Comparison of ENCODE assay signal across 12 cellular contexts in genomic region chr12:52029686-52030085, GRCh38. TPM values are rescaled to one million over a fixed set of nuclear protein-coding genes. Genes with fewer than 3 reads are reported as not detected.
DNase-seq lines count a peak whose midpoint lies in the region; ATAC-seq, FAIRE-seq and TF ChIP-seq lines count a peak whose summit lies in the region.
"Had no signal": no experiment of that assay in that cellular context is flagged by ENCODE, and none has a peak within 500 bp of the region (broad histone marks: within the 10 kb centered on the region; RNA-seq: fewer than 3 reads in every experiment).

No MANE protein-coding gene starts in this region.

- H3K79me2 ChIP-seq in GM23248 (ENCODE audit: insufficient read depth): no peaks in the 10 kb centered on the region
- no peaks in the 10 kb centered on the region for H3K79me2 ChIP-seq in K562 (ENCODE audit: control insufficient read depth, insufficient read depth, low read length)
- no peaks in the 10 kb centered on the region for H3K79me2 ChIP-seq in osteoblast (ENCODE audit: insufficient read depth, low read length)

- intact Hi-C loops in K562 (cut with micrococcal nuclease) (no loop called here), natural killer cell (cut with micrococcal nuclease) (no loop called here)
- intact Hi-C loops in naive thymus-derived CD4-positive, alpha-beta T cell (cut with micrococcal nuclease): loop anchor here (10.0 kb wide), 2 partner anchors 215 to 975 kb away; partner anchors contain the start of gene EIF4B (in 1 of the 2)

- H2AFZ ChIP-seq in GM23248 (no peak overlapping the region), K562 (ENCODE audit: low read depth, low read length) (no peak overlapping the region), osteoblast (ENCODE audit: low read length) (no peak overlapping the region)

- H3K9me3 ChIP-seq in GM23248 (ENCODE audit: low read depth) (no peaks in the 10 kb centered on the region), K562 (replicated peaks; ENCODE audit: control insufficient read depth, insufficient read depth, low read depth, low read length) (no peaks in the 10 kb centered on the region), osteoblast (ENCODE audit: low read depth, low read length) (no peaks in the 10 kb centered on the region)
- no peaks in the 10 kb centered on the region for H3K9me3 ChIP-seq in naive thymus-derived CD4-positive, alpha-beta T cell (ENCODE audit: control insufficient read depth in 2 of 3, low read length in 3 of 3)
- H3K9me3 ChIP-seq: ovary had no signal

- H3K4me3 Mint-ChIP-seq in nephron progenitor cell (peak overlapping the region; percentile 60), natural killer cell (no peak overlapping the region)
- H3K4me3 Mint-ChIP-seq in naive thymus-derived CD4-positive, alpha-beta T cell: no peak overlapping the region
- H3K4me3 Mint-ChIP-seq: activated CD4-positive, alpha-beta T cell treated with anti-CD3 and anti-CD28 coated beads, Interleukin-2, amount 10 ng/mL, durations not matched to agents 7 days and 5 days had no signal

- H3K4me1 ChIP-seq in GM23248 (ENCODE audit: insufficient read depth) (peaks cover 17% of the 10 kb centered on the region), K562 (replicated peaks in 1 of 2; ENCODE audit: control insufficient read depth in 2 of 2, insufficient read depth in 2 of 2, low read length in 2 of 2) (peaks cover 14 to 18% of the 10 kb centered on the region in 2 experiments; a peak in 3 of 5 replicates), osteoblast (ENCODE audit: insufficient read depth, low read length) (peaks cover 20% of the 10 kb centered on the region)
- H3K4me1 ChIP-seq in naive thymus-derived CD4-positive, alpha-beta T cell (ENCODE audit: control insufficient read depth in 2 of 2, insufficient read depth in 2 of 2, low read length in 2 of 2): peaks cover 16 to 17% of the 10 kb centered on the region in 2 donors

- no peak for FAIRE-seq in K562 (lab: Jason Lieb, UNC)
- FAIRE-seq: GM12892 had no signal

- no peak overlapping the region for H3K27ac ChIP-seq in GM23248
- no peak overlapping the region for H3K27ac ChIP-seq in K562 (ENCODE audit: extremely low read depth, low read depth, low read length)
- H3K27ac ChIP-seq in naive thymus-derived CD4-positive, alpha-beta T cell (ENCODE audit: low read depth, low read length): no peak overlapping the region
- no peak overlapping the region for H3K27ac ChIP-seq in osteoblast (ENCODE audit: low read depth, low read length)
- H3K27ac ChIP-seq: ovary had no signal

- BruUV-seq in K562 (replicated peaks; lab: Mats Ljungman, UMichigan): no TSS peak

- peak; percentile 57 for DNase-seq in GM23248
- peak; percentile 95 for DNase-seq in NCI-H2171 (lab: John Stamatoyannopoulos, UW)
- peak in 2 of 4 experiments; percentile 55 for DNase-seq in K562 (ENCODE audit: extremely low read depth in 1 of 4, low spot score in 3 of 4)
- DNase-seq in nephron progenitor cell: peak; percentile 79
- DNase-seq in natural killer cell: no peak
- DNase-seq in naive thymus-derived CD4-positive, alpha-beta T cell: no peak
- no peak for DNase-seq in osteoblast (ENCODE audit: insufficient read length, low spot score, missing footprints)
- DNase-seq: activated CD4-positive, alpha-beta T cell treated with anti-CD3 and anti-CD28 coated beads, Interleukin-2, amount 10 ng/mL, durations not matched to agents 7 days and 5 days; ovary had no signal

- no peaks in the 10 kb centered on the region for H3K9me2 ChIP-seq in GM23248 (ENCODE audit: insufficient read depth)

- TF ChIP-seq RAD21 in K562 (CRISPR knock-in tag; conservative IDR thresholded peaks at IDR 0.05 in 1 of 2, IDR thresholded peaks at IDR 0.05 in 1 of 2): no peak

- H3K36me3 ChIP-seq in GM23248 (ENCODE audit: low read depth) (no peaks in the 10 kb centered on the region), K562 (ENCODE audit: control insufficient read depth, insufficient read depth, low read length) (no peaks in the 10 kb centered on the region), osteoblast (ENCODE audit: insufficient read depth, low read length) (no peaks in the 10 kb centered on the region)
- H3K36me3 ChIP-seq in naive thymus-derived CD4-positive, alpha-beta T cell (ENCODE audit: control insufficient read depth in 2 of 3, insufficient read depth in 3 of 3, low read length in 3 of 3): no peaks in the 10 kb centered on the region
- H3K36me3 ChIP-seq: ovary had no signal

- in situ Hi-C loops in GM23248 (cut with MboI): no loop called here
- in situ Hi-C loops in K562 (cut with MboI): loop anchor here (5.0 kb wide), 2 partner anchors 53 to 93 kb away; no protein-coding TSS in a partner anchor

- ATAC-seq in K562: peak; percentile 18
- ATAC-seq in natural killer cell: no peak
- no peak for ATAC-seq in naive thymus-derived CD4-positive, alpha-beta T cell
- no peak for ATAC-seq in GM21619 (IDR thresholded peaks at IDR 0.05; ENCODE audit: unreplicated experiment)

- peaks cover 22% of the 10 kb centered on the region for H3K27me3 Mint-ChIP-seq in nephron progenitor cell (ENCODE audit: low read depth, poor library complexity)
- H3K27me3 Mint-ChIP-seq in natural killer cell (ENCODE audit: low read depth in 2 of 2): peaks cover 0 to 2% of the 10 kb centered on the region in 2 donors
- peaks cover 0 to 10% (median 0%) of the 10 kb centered on the region in 5 donors for H3K27me3 Mint-ChIP-seq in naive thymus-derived CD4-positive, alpha-beta T cell

- H3K9me1 ChIP-seq in K562 (ENCODE audit: control insufficient read depth, insufficient read depth, low read length): no peaks in the 10 kb centered on the region

- H3K27me3 ChIP-seq in GM23248 (replicated peaks; ENCODE audit: insufficient read depth): no peaks in the 10 kb centered on the region
- peaks cover 0 to 23% of the 10 kb centered on the region in 2 experiments; a peak in 3 of 5 replicates for H3K27me3 ChIP-seq in K562 (ENCODE audit: control insufficient read depth in 2 of 2, insufficient read depth in 2 of 2, low read length in 2 of 2)
- H3K27me3 ChIP-seq in naive thymus-derived CD4-positive, alpha-beta T cell (ENCODE audit: control insufficient read depth in 2 of 2, insufficient read depth in 2 of 2, low read length in 2 of 2): no peaks in the 10 kb centered on the region
- H3K27me3 ChIP-seq in osteoblast (ENCODE audit: insufficient read depth, low read length): no peaks in the 10 kb centered on the region
- H3K27me3 ChIP-seq: ovary had no signal

- CTCF ChIA-PET in K562 (lab: Yijun Ruan, JAX; ENCODE audit: low intra/inter-chr PET ratio): no interaction called here
- CTCF ChIA-PET in naive thymus-derived CD4-positive, alpha-beta T cell (lab: Charles Lee): interaction anchor here (0.9 to 14.8 kb wide), 3 partner anchors 34 to 48 kb away, joined by 3 to 457 read pairs (median 4); partner anchors contain the start of genes ATG101 and SMIM41

- H3F3A ChIP-seq in GM23248 (ENCODE audit: insufficient read depth): peaks cover 10% of the 10 kb centered on the region

- TF ChIP-seq CTCF in K562 (IDR thresholded peaks at IDR 0.05 in 2 of 3, conservative IDR thresholded peaks at IDR 0.05 in 1 of 3; ENCODE audit: insufficient read depth in 2 of 3, low read depth in 1 of 3, low read length in 3 of 3) (no peak), nephron progenitor cell (IDR thresholded peaks at IDR 0.05) (no peak), natural killer cell (IDR thresholded peaks at IDR 0.05) (no peak), osteoblast (IDR thresholded peaks at IDR 0.05; ENCODE audit: extremely low read depth, low read depth, low read length) (no peak)

- no peak for TF ChIP-seq POLR2A in K562 (conservative IDR thresholded peaks at IDR 0.05)

- H3K27ac Mint-ChIP-seq in nephron progenitor cell (peak overlapping the region; percentile 96), natural killer cell (no peak overlapping the region)
- peak overlapping the region in 2 of 9 donors; percentile 22 to 56 for H3K27ac Mint-ChIP-seq in naive thymus-derived CD4-positive, alpha-beta T cell
- H3K27ac Mint-ChIP-seq: activated CD4-positive, alpha-beta T cell treated with anti-CD3 and anti-CD28 coated beads, Interleukin-2, amount 10 ng/mL, durations not matched to agents 7 days and 5 days had no signal

- H3K36me3 Mint-ChIP-seq in nephron progenitor cell (ENCODE audit: low read depth) (no peaks in the 10 kb centered on the region), natural killer cell (no peaks in the 10 kb centered on the region)
- peaks cover 0 to under 1% (median 0%) of the 10 kb centered on the region in 5 donors for H3K36me3 Mint-ChIP-seq in naive thymus-derived CD4-positive, alpha-beta T cell

- POLR2A ChIA-PET in K562 (lab: Yijun Ruan, JAX): interaction anchor here (0.6 to 1.4 kb wide), 2 partner anchors 11 to 158 kb away, joined by 3 to 5 read pairs; no protein-coding TSS in a partner anchor
- POLR2A ChIA-PET in naive thymus-derived CD4-positive, alpha-beta T cell (lab: Charles Lee): interaction anchor here (0.9 to 1.4 kb wide), 2 partner anchors 31 to 40 kb away, joined by 3 to 4 read pairs; partner anchors contain the start of gene ATG101

- H3K4me2 ChIP-seq in GM23248 (ENCODE audit: unreplicated experiment): no peak overlapping the region
- no peak overlapping the region for H3K4me2 ChIP-seq in K562 (ENCODE audit: insufficient read depth, low read length)
- no peak overlapping the region for H3K4me2 ChIP-seq in osteoblast (ENCODE audit: insufficient read depth, low read length)

- H4K20me1 ChIP-seq in GM23248 (ENCODE audit: insufficient read depth) (no peaks in the 10 kb centered on the region), K562 (replicated peaks; ENCODE audit: control insufficient read depth, insufficient read depth, low read length) (no peaks in the 10 kb centered on the region), osteoblast (ENCODE audit: insufficient read depth, low read length) (no peaks in the 10 kb centered on the region)

- 75 to 79% methylated on average over 4 of the region's 4 CpGs for WGBS in GM23248 (ENCODE audit: low coverage in 1 of 2, low lambda C conversion rate in 2 of 2, missing lambda C conversion rate in 2 of 2), 2 experiments
- 3% methylated on average over 4 of the region's 4 CpGs for WGBS in K562 (ENCODE audit: insufficient coverage, low coverage, missing lambda C conversion rate)

- H3K9me3 Mint-ChIP-seq in nephron progenitor cell: no peaks in the 10 kb centered on the region
- H3K9me3 Mint-ChIP-seq in natural killer cell: no peaks in the 10 kb centered on the region
- H3K9me3 Mint-ChIP-seq in naive thymus-derived CD4-positive, alpha-beta T cell: no peaks in the 10 kb centered on the region
- H3K9me3 Mint-ChIP-seq: activated CD4-positive, alpha-beta T cell treated with anti-CD3 and anti-CD28 coated beads, Interleukin-2, amount 10 ng/mL, durations not matched to agents 7 days and 5 days had no signal

- H3K9ac ChIP-seq in GM23248 (no peak overlapping the region), K562 (ENCODE audit: insufficient read depth in 1 of 2, low read depth in 2 of 2, low read length in 2 of 2) (0 out of 4 replicates have a peak overlapping the region, but pooled peaks of 1 of the 2 experiments have one; percentile 14)

- H3K4me3 ChIP-seq in GM23248 (no peak overlapping the region), K562 (no peak overlapping the region), osteoblast (ENCODE audit: insufficient read depth, low read length) (no peak overlapping the region)
- H3K4me3 ChIP-seq in naive thymus-derived CD4-positive, alpha-beta T cell (ENCODE audit: low read length): no peak overlapping the region
- H3K4me3 ChIP-seq: ovary had no signal

- TF ChIP-seq EP300 in K562 (IDR thresholded peaks at IDR 0.05; ENCODE audit: low read length): no peak

- H3K4me1 Mint-ChIP-seq in nephron progenitor cell (peaks cover 73% of the 10 kb centered on the region), natural killer cell (peaks cover 19 to 37% of the 10 kb centered on the region in 2 donors)
- H3K4me1 Mint-ChIP-seq in naive thymus-derived CD4-positive, alpha-beta T cell: peaks cover 23 to 41% (median 40%) of the 10 kb centered on the region in 7 donors

RNA-seq across cellular contexts. Expression of gene NR4A1, which starts 21.6 kb away (rescaled TPM):
- 12.5 and 13.1 TPM in 2 replicates for total RNA-seq in GM23248 (2014; rRNA removed; shearing (Covaris generic))
- 10.2 and 11.1 TPM in 2 replicates for polyA plus RNA-seq in GM23248 (2016; fragmentation: Nextera tagmentation; extraction: Ambion mirVana)
- total RNA-seq in K562 (2011; cell fraction: chromatin; rRNA removed; ENCODE audit: low replicate concordance): 5.4 and 21.5 TPM in 2 replicates
- 6.6 and 15.5 TPM in 2 replicates for total RNA-seq in K562 (2011; cell fraction: nucleolus; rRNA removed)
- 6.7 and 7.1 TPM in 2 replicates for total RNA-seq in K562 (2011; cell fraction: nucleoplasm; rRNA removed)
- 2.0 and 2.2 TPM in 2 replicates for total RNA-seq in K562 (2014; rRNA removed)
- total RNA-seq in K562 (2014; rRNA removed; fragmentation: Illumina TruSeq; extraction: Trizol): 0.47 and 0.86 TPM in 2 replicates
- 0.07 and 0.34 TPM in 2 replicates for total RNA-seq in K562 (2015; rRNA removed; fragmentation: Illumina TruSeq; extraction: Trizol)
- total RNA-seq in K562 (2021): 4.4 and 4.7 TPM in 2 replicates
- 2.0 and 3.2 TPM in 2 replicates for polyA plus RNA-seq in K562 (2011; rRNA removed)
- polyA plus RNA-seq in K562 (2011; cell fraction: cytosol; rRNA removed): 3.2 and 7.1 TPM in 2 replicates
- polyA plus RNA-seq in K562 (2011; cell fraction: nucleus; rRNA removed): 6.6 and 13.3 TPM in 2 replicates
- 3.6 and 4.4 TPM in 2 replicates for polyA plus RNA-seq in K562 (2012)
- polyA plus RNA-seq in K562 (2014; fragmentation: Illumina TruSeq; extraction: Trizol): 1.7 and 2.4 TPM in 2 replicates
- under 1 TPM in 1 of 2 experiments, not detected in 1; 0.08 TPM for polyA plus RNA-seq in K562 (2014; fragmentation: Nextera tagmentation; extraction: Ambion mirVana)
- polyA plus RNA-seq in K562 (2014; rRNA removed): 1.7 and 2.7 TPM in 2 replicates
- polyA minus RNA-seq in K562 (2011; rRNA and poly(A)+ RNA removed): 0.72 and 0.95 TPM in 2 replicates
- polyA minus RNA-seq in K562 (2011; cell fraction: cytosol; rRNA and poly(A)+ RNA removed): 3.7 and 7.6 TPM in 2 replicates
- polyA minus RNA-seq in K562 (2011; cell fraction: nucleus; rRNA and poly(A)+ RNA removed): 2.8 and 3.4 TPM in 2 replicates
- 100 to 1,000 TPM in 1 of 3 donors, 10 to 100 TPM in 2; 72.5 to 177 (median 96.7) TPM for total RNA-seq in natural killer cell
- total RNA-seq in naive thymus-derived CD4-positive, alpha-beta T cell: 100 to 1,000 TPM in 2 of 5 experiments, 1 to 10 TPM in 1, under 1 TPM in 2; 0.89 to 279 (median 7.1) TPM
- 1 to 10 TPM in 1 of 2 donors, under 1 TPM in 1; 0.28 to 1.1 TPM for polyA plus RNA-seq in naive thymus-derived CD4-positive, alpha-beta T cell
- total RNA-seq in osteoblast: 3.3 and 3.5 TPM in 2 replicates

RNA-seq across cellular contexts. Expression of gene TAMALIN, which starts 22.9 kb away (rescaled TPM):
- 2.2 and 5.9 TPM in 2 replicates for total RNA-seq in GM23248 (2014; rRNA removed; shearing (Covaris generic))
- polyA plus RNA-seq in GM23248 (2016; fragmentation: Nextera tagmentation; extraction: Ambion mirVana) (not detected in 2 replicates), K562 (2011; rRNA removed) (0.74 and 1.1 TPM in 2 replicates), K562 (2014; fragmentation: Illumina TruSeq; extraction: Trizol) (0.65 and 1.1 TPM in 2 replicates), K562 (2014; fragmentation: Nextera tagmentation; extraction: Ambion mirVana) (not detected), K562 (2014; rRNA removed) (1.2 and 1.5 TPM in 2 replicates)
- 3.2 and 11.3 TPM in 2 replicates for total RNA-seq in K562 (2011; cell fraction: chromatin; rRNA removed; ENCODE audit: low replicate concordance)
- total RNA-seq in K562 (2011; cell fraction: nucleolus; rRNA removed): 5.7 and 10.0 TPM in 2 replicates
- total RNA-seq in K562 (2011; cell fraction: nucleoplasm; rRNA removed): 3.2 and 3.4 TPM in 2 replicates
- total RNA-seq in K562 (2014; rRNA removed) (0.82 and 1.5 TPM in 2 replicates), K562 (2014; rRNA removed; fragmentation: Illumina TruSeq; extraction: Trizol) (0.70 and 1.3 TPM in 2 replicates), K562 (2015; rRNA removed; fragmentation: Illumina TruSeq; extraction: Trizol) (2.2 and 3.2 TPM in 2 replicates), K562 (2021) (1.3 and 1.5 TPM in 2 replicates), natural killer cell (100 to 1,000 TPM; 403 to 663 (median 424) TPM), osteoblast (4.7 and 6.5 TPM in 2 replicates)
- 0.46 and 1.4 TPM in 2 replicates for polyA plus RNA-seq in K562 (2011; cell fraction: cytosol; rRNA removed)
- 2.5 and 2.6 TPM in 2 replicates for polyA plus RNA-seq in K562 (2011; cell fraction: nucleus; rRNA removed)
- polyA plus RNA-seq in K562 (2012): 4.8 and 8.3 TPM in 2 replicates
- polyA minus RNA-seq in K562 (2011; rRNA and poly(A)+ RNA removed): 0.96 and 1.2 TPM in 2 replicates
- polyA minus RNA-seq in K562 (2011; cell fraction: cytosol; rRNA and poly(A)+ RNA removed): 6.1 TPM in 1 of 2 replicates, not detected in the other
- 1.8 and 2.4 TPM in 2 replicates for polyA minus RNA-seq in K562 (2011; cell fraction: nucleus; rRNA and poly(A)+ RNA removed)
- total RNA-seq in naive thymus-derived CD4-positive, alpha-beta T cell: 100 to 1,000 TPM in 2 of 5 experiments, 10 to 100 TPM in 2, 1 to 10 TPM in 1; 5.6 to 501 (median 33.7) TPM
- polyA plus RNA-seq in naive thymus-derived CD4-positive, alpha-beta T cell: 1 to 10 TPM; 1.1 to 1.3 TPM

RNA-seq across cellular contexts. Expression of gene ATG101, which starts 40.1 kb away (rescaled TPM):
- 113 and 139 TPM in 2 replicates for total RNA-seq in GM23248 (2014; rRNA removed; shearing (Covaris generic))
- 77.3 and 77.9 TPM in 2 replicates for polyA plus RNA-seq in GM23248 (2016; fragmentation: Nextera tagmentation; extraction: Ambion mirVana)
- 24.2 and 53.2 TPM in 2 replicates for total RNA-seq in K562 (2011; cell fraction: chromatin; rRNA removed; ENCODE audit: low replicate concordance)
- 52.9 and 58.2 TPM in 2 replicates for total RNA-seq in K562 (2011; cell fraction: nucleolus; rRNA removed)
- 34.3 and 38.9 TPM in 2 replicates for total RNA-seq in K562 (2011; cell fraction: nucleoplasm; rRNA removed)
- 50.5 and 52.4 TPM in 2 replicates for total RNA-seq in K562 (2014; rRNA removed)
- 15.0 and 20.8 TPM in 2 replicates for total RNA-seq in K562 (2014; rRNA removed; fragmentation: Illumina TruSeq; extraction: Trizol)
- total RNA-seq in K562 (2015; rRNA removed; fragmentation: Illumina TruSeq; extraction: Trizol): 29.7 and 31.8 TPM in 2 replicates
- 38.0 and 38.1 TPM in 2 replicates for total RNA-seq in K562 (2021)
- 40.0 and 44.4 TPM in 2 replicates for polyA plus RNA-seq in K562 (2011; rRNA removed)
- 44.9 and 61.0 TPM in 2 replicates for polyA plus RNA-seq in K562 (2011; cell fraction: cytosol; rRNA removed)
- polyA plus RNA-seq in K562 (2011; cell fraction: nucleus; rRNA removed): 29.2 and 42.6 TPM in 2 replicates
- polyA plus RNA-seq in K562 (2012): 36.2 and 43.3 TPM in 2 replicates
- polyA plus RNA-seq in K562 (2014; fragmentation: Illumina TruSeq; extraction: Trizol): 29.1 and 34.1 TPM in 2 replicates
- polyA plus RNA-seq in K562 (2014; fragmentation: Nextera tagmentation; extraction: Ambion mirVana): 1 to 10 TPM; 2.9 to 3.9 TPM
- 39.9 and 42.9 TPM in 2 replicates for polyA plus RNA-seq in K562 (2014; rRNA removed)
- polyA minus RNA-seq in K562 (2011; rRNA and poly(A)+ RNA removed): 36.0 and 46.8 TPM in 2 replicates
- 12.4 and 14.5 TPM in 2 replicates for polyA minus RNA-seq in K562 (2011; cell fraction: cytosol; rRNA and poly(A)+ RNA removed)
- polyA minus RNA-seq in K562 (2011; cell fraction: nucleus; rRNA and poly(A)+ RNA removed): 16.6 and 19.2 TPM in 2 replicates
- total RNA-seq in natural killer cell: 10 to 100 TPM; 18.6 to 32.8 (median 23.3) TPM
- 10 to 100 TPM; 20.7 to 39.7 (median 34.3) TPM for total RNA-seq in naive thymus-derived CD4-positive, alpha-beta T cell
- polyA plus RNA-seq in naive thymus-derived CD4-positive, alpha-beta T cell: 10 to 100 TPM; 20.9 to 30.9 TPM
- 49.5 and 64.4 TPM in 2 replicates for total RNA-seq in osteoblast

RNA-seq across cellular contexts. Expression of gene SMIM41, which starts 49.8 kb away (rescaled TPM):
- total RNA-seq in GM23248 (2014; rRNA removed; shearing (Covaris generic)): not detected in 2 replicates
- polyA plus RNA-seq in GM23248 (2016; fragmentation: Nextera tagmentation; extraction: Ambion mirVana) (not detected in 2 replicates), K562 (2011; rRNA removed) (not detected in 2 replicates), K562 (2014; fragmentation: Illumina TruSeq; extraction: Trizol) (not detected in 2 replicates), K562 (2014; fragmentation: Nextera tagmentation; extraction: Ambion mirVana) (not detected), K562 (2014; rRNA removed) (not detected in 2 replicates)
- total RNA-seq in K562 (2011; cell fraction: chromatin; rRNA removed; ENCODE audit: low replicate concordance): not detected in 2 replicates
- total RNA-seq in K562 (2011; cell fraction: nucleolus; rRNA removed): 0.50 TPM in 1 of 2 replicates, not detected in the other
- total RNA-seq in K562 (2011; cell fraction: nucleoplasm; rRNA removed): not detected in 2 replicates
- total RNA-seq in K562 (2014; rRNA removed) (not detected in 2 replicates), K562 (2014; rRNA removed; fragmentation: Illumina TruSeq; extraction: Trizol) (not detected in 2 replicates), K562 (2015; rRNA removed; fragmentation: Illumina TruSeq; extraction: Trizol) (not detected in 2 replicates), K562 (2021) (not detected in 2 replicates), natural killer cell (not detected), osteoblast (under 0.01 TPM in 1 of 2 replicates, not detected in the other)
- not detected in 2 replicates for polyA plus RNA-seq in K562 (2011; cell fraction: cytosol; rRNA removed)
- 0.09 TPM in 1 of 2 replicates, not detected in the other for polyA plus RNA-seq in K562 (2011; cell fraction: nucleus; rRNA removed)
- not detected in 2 replicates for polyA plus RNA-seq in K562 (2012)
- not detected in 2 replicates for polyA minus RNA-seq in K562 (2011; rRNA and poly(A)+ RNA removed)
- polyA minus RNA-seq in K562 (2011; cell fraction: cytosol; rRNA and poly(A)+ RNA removed): not detected in 2 replicates
- polyA minus RNA-seq in K562 (2011; cell fraction: nucleus; rRNA and poly(A)+ RNA removed): 0.27 TPM in 1 of 2 replicates, not detected in the other
- under 1 TPM in 2 of 5 experiments, not detected in 3; 0.24 to 0.27 TPM for total RNA-seq in naive thymus-derived CD4-positive, alpha-beta T cell
- not detected for polyA plus RNA-seq in naive thymus-derived CD4-positive, alpha-beta T cell
- total RNA-seq: activated CD4-positive, alpha-beta T cell treated with anti-CD3 and anti-CD28 coated beads, Interleukin-2, amount 10 ng/mL, durations not matched to agents 7 days and 5 days; subcutaneous adipose tissue had no signal

Comparison
In these comparisons a context has a peak if more than half of its experiments do, and no peak if none do; other contexts are left out.
1. DNase-seq: peak in GM23248 (single experiment), NCI-H2171 (single experiment) and nephron progenitor cell (single experiment); none in natural killer cell (single experiment), naive thymus-derived CD4-positive, alpha-beta T cell (0 of 9) and osteoblast (single experiment).
2. intact Hi-C loops: an anchor here in naive thymus-derived CD4-positive, alpha-beta T cell (10.0 kb wide); none called in K562 and natural killer cell.